ENCODE assay signal across 18 cellular contexts in the genomic region with DNA sequence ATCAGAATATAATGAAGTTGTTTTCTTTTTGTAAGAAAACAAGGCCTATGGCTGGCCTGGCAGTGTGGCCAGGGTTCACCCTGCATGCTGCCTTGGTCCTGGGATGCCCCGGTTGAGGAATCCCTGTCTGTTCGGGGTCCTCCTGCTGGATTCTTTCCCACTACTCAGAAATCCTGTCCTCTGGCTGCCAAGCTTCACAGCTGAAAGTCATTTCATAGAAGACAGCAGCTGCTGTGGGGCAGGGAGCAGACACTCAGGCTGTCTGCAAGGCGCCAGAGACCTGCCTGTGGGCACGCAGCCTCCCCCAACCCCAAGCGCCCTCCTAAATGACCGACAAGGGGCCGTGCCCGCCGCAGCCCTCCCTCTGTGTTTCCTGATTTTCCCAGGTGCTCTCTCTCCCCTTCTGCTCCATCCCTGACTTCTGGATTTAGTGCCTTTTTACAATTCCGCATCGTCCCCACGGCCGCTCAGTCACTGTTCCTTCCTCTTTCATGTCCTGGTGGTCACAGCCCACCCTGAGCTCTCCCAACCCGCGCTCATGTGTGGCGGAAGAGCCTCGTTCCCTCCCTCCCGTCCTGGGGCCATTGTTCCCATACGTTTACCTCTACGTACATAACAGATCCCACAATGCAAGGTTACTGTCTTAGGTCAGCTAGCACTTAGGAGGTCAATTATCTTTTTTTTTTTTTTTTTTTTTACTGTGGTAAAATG. TPM values are rescaled to one million over a fixed set of nuclear protein-coding genes. Genes with fewer than 3 reads are reported as not detected.
DNase-seq lines count a peak whose midpoint lies in the region; TF ChIP-seq lines count a peak whose summit lies in the region.
"Had no signal": no experiment of that assay in that cellular context is flagged by ENCODE, and none has a peak within 500 bp of the region (broad histone marks: within the 10 kb centered on the region; RNA-seq: fewer than 3 reads in every experiment).

No MANE protein-coding gene starts in this region.

- TF ChIP-seq CTCF in choroid plexus epithelial cell (conservative IDR thresholded peaks at IDR 0.05; ENCODE audit: low read depth, low read length), result peak; percentile 16
- no peak for TF ChIP-seq CTCF in nephron progenitor cell (IDR thresholded peaks at IDR 0.05)
- TF ChIP-seq CTCF in right atrium auricular region (IDR thresholded peaks at IDR 0.05), result no peak

- H3K4me3 Mint-ChIP-seq in nephron progenitor cell, result peak overlapping the region; percentile 56
- H3K4me3 Mint-ChIP-seq: activated T-helper 1 cell treated with anti-CD3 and anti-CD28 coated beads, Interleukin-12 subunit alpha, Interleukin-12 subunit beta, Interleukin-2, Interleukin-4 antibody, amounts not matched to agents 30 ng/mL and 10 ng/mL and 1 ng/mL, durations not matched to agents 14 hours and 24 hours and 36 hours; T-helper 1 cell treated with Interleukin-12 subunit alpha and Interleukin-12 subunit beta and Interleukin-4 antibody, amounts not matched to agents 30 μg/mL and 1 μg/mL, for 36 hours had no signal

- no peaks in the 10 kb centered on the region for H3K9me3 Mint-ChIP-seq in nephron progenitor cell
- H3K9me3 Mint-ChIP-seq: activated T-helper 1 cell treated with anti-CD3 and anti-CD28 coated beads, Interleukin-12 subunit alpha, Interleukin-12 subunit beta, Interleukin-2, Interleukin-4 antibody, amounts not matched to agents 30 ng/mL and 10 ng/mL and 1 ng/mL, durations not matched to agents 14 hours and 24 hours and 36 hours; T-helper 1 cell treated with Interleukin-12 subunit alpha and Interleukin-12 subunit beta and Interleukin-4 antibody, amounts not matched to agents 30 μg/mL and 1 μg/mL, for 36 hours had no signal

- H3K9me3 ChIP-seq in right atrium auricular region, result no peaks in the 10 kb centered on the region
- H3K9me3 ChIP-seq: ascending aorta, testis had no signal

- no peaks in the 10 kb centered on the region for H3K36me3 Mint-ChIP-seq in nephron progenitor cell (ENCODE audit: low read depth)

- no peaks in the 10 kb centered on the region for H3K27me3 ChIP-seq in right atrium auricular region
- H3K27me3 ChIP-seq: ascending aorta, testis had no signal

- H3K27ac ChIP-seq in right atrium auricular region, result no peak overlapping the region
- H3K27ac ChIP-seq: ascending aorta, parathyroid adenoma, testis had no signal

- peaks cover 73% of the 10 kb centered on the region for H3K4me1 Mint-ChIP-seq in nephron progenitor cell

- peak; percentile 5 for DNase-seq in NCI-H1105 treated with DMSO at 0.1 percent for 48 hours (lab: John Stamatoyannopoulos, UW)
- DNase-seq in NCI-H1105 (lab: John Stamatoyannopoulos, UW), result no peak
- DNase-seq in NCI-H1694 (lab: John Stamatoyannopoulos, UW), result peak; percentile 41
- DNase-seq in choroid plexus epithelial cell (ENCODE audit: low read depth), result no peak
- no peak for DNase-seq in nephron progenitor cell
- no peak for DNase-seq in effector CD4-positive, alpha-beta T cell
- DNase-seq in right atrium auricular region (ENCODE audit: low spot score), result no peak
- no peak for DNase-seq in stimulated activated CD4-positive, alpha-beta T cell treated with anti-CD3 and anti-CD28 coated beads, Interleukin-15, amount 100 ng/mL, for 24 hours
- DNase-seq: activated CD4-positive, alpha-beta T cell treated with anti-CD3 and anti-CD28 coated beads for 4 hours; Calu3; dermis blood vessel endothelial cell; testis had no signal

- H3K27ac Mint-ChIP-seq in nephron progenitor cell, result no peak overlapping the region
- H3K27ac Mint-ChIP-seq: activated T-helper 1 cell treated with anti-CD3 and anti-CD28 coated beads, Interleukin-12 subunit alpha, Interleukin-12 subunit beta, Interleukin-2, Interleukin-4 antibody, amounts not matched to agents 30 ng/mL and 10 ng/mL and 1 ng/mL, durations not matched to agents 14 hours and 24 hours and 36 hours; T-helper 1 cell treated with Interleukin-12 subunit alpha and Interleukin-12 subunit beta and Interleukin-4 antibody, amounts not matched to agents 30 μg/mL and 1 μg/mL, for 36 hours had no signal

- no peaks in the 10 kb centered on the region for H3K36me3 ChIP-seq in right atrium auricular region
- H3K36me3 ChIP-seq: ascending aorta had no signal

- peaks cover 0 to 10% of the 10 kb centered on the region in 2 donors for H3K4me1 ChIP-seq in right atrium auricular region
- H3K4me1 ChIP-seq: ascending aorta, parathyroid adenoma had no signal

- no peak overlapping the region for H3K4me3 ChIP-seq in choroid plexus epithelial cell (ENCODE audit: low read depth, low read length)
- no peak overlapping the region for H3K4me3 ChIP-seq in right atrium auricular region
- H3K4me3 ChIP-seq: ascending aorta, testis had no signal

- peaks cover 69% of the 10 kb centered on the region for H3K27me3 Mint-ChIP-seq in nephron progenitor cell (ENCODE audit: low read depth, poor library complexity)

RNA-seq across cellular contexts. Expression of a gene that starts 27.5 kb away (rescaled TPM):
- 1 to 10 TPM; 3.4 to 6.0 TPM for total RNA-seq in right atrium auricular region

RNA-seq across cellular contexts. Expression of a gene that starts 27.8 kb away (rescaled TPM):
- total RNA-seq in right atrium auricular region, result not detected
- total RNA-seq: A172; activated T-helper 1 cell treated with anti-CD3 and anti-CD28 coated beads, Interleukin-12 subunit alpha, Interleukin-12 subunit beta, Interleukin-2, Interleukin-4 antibody, amounts not matched to agents 30 ng/mL and 10 ng/mL and 1 ng/mL, durations not matched to agents 14 hours and 24 hours and 36 hours; ascending aorta; Calu3; lung microvascular endothelial cell had no signal

Comparison
In these comparisons a context has a peak if more than half of its experiments do, and no peak if none do; other contexts are left out.
1. DNase-seq: peak in NCI-H1105 treated with DMSO at 0.1 percent for 48 hours (single experiment) and NCI-H1694 (single experiment); none in NCI-H1105 (single experiment), choroid plexus epithelial cell (single experiment), nephron progenitor cell (single experiment), effector CD4-positive, alpha-beta T cell (single experiment), right atrium auricular region (single experiment) and stimulated activated CD4-positive, alpha-beta T cell treated with anti-CD3 and anti-CD28 coated beads, Interleukin-15, amount 100 ng/mL, for 24 hours (single experiment).